ENCODE assay signal across 11 cellular contexts in the genomic region with DNA sequence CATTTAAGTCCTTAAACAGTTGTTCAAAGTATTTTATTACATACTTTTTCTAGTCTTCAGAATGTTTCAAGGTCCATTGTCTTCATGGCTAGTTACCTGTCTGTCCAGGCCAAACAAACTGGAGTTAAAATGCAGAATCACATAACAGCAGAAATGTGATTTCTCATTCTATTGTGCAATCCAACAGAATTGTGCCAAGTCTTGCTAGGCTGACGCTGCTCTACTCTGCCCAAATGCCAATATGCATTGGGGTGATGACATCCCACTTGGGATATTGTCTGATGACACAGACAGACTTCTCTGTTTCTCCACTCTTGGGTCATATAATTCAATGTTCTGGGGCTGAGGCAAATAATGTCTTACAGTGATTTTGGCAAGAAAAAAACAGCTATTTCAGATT. TPM values are rescaled to one million over a fixed set of nuclear protein-coding genes. Genes with fewer than 3 reads are reported as not detected.
DNase-seq lines count a peak whose midpoint lies in the region; ATAC-seq and TF ChIP-seq lines count a peak whose summit lies in the region.
"Had no signal": no experiment of that assay in that cellular context is flagged by ENCODE, and none has a peak within 500 bp of the region (broad histone marks: within the 10 kb centered on the region; RNA-seq: fewer than 3 reads in every experiment).

No MANE protein-coding gene starts in this region.

- TF ChIP-seq CTCF in epithelial cell of proximal tubule (conservative IDR thresholded peaks at IDR 0.05; ENCODE audit: low read depth, low read length) = no peak

- DNase-seq in A172 (ENCODE audit: low spot score) = peak; percentile 69
- peak; percentile 85 for DNase-seq in LHCN-M2 (ENCODE audit: low read depth)
- peak; percentile 93 for DNase-seq in epithelial cell of proximal tubule (ENCODE audit: low read depth)
- peak; percentile 37 for DNase-seq in medulla oblongata (ENCODE audit: extremely low spot score)
- no peak for DNase-seq in NCI-H2227 (lab: John Stamatoyannopoulos, UW; ENCODE audit: unreplicated experiment)
- no peak for DNase-seq in mucosa of gallbladder (ENCODE audit: low spot score)
- DNase-seq in HPDE6-E6E7 (ENCODE audit: extremely low spot score) = no peak
- DNase-seq: NCI-H1436, SHP77 had no signal

- no peak overlapping the region for H3K4me3 ChIP-seq in epithelial cell of proximal tubule (ENCODE audit: low read depth, low read length)
- H3K4me3 ChIP-seq: GM12878 had no signal

- no peak for ATAC-seq in HG03457 (IDR thresholded peaks at IDR 0.05; ENCODE audit: unreplicated experiment)
- ATAC-seq: GM12878 had no signal

RNA-seq across cellular contexts. Expression of gene SLC22A5, which starts 5.2 kb away (rescaled TPM):
- total RNA-seq in A172 (2014; rRNA removed; shearing (Covaris generic)) = 5.7 and 5.9 TPM in 2 replicates
- total RNA-seq in LHCN-M2 (2014; rRNA removed) (5.6 and 6.1 TPM in 2 replicates), epithelial cell of proximal tubule (11.9 and 13.1 TPM in 2 replicates), mucosa of gallbladder (27.0 TPM)
- 8.8 TPM for polyA plus RNA-seq in LHCN-M2 (2012)

Comparison
In these comparisons a context has a peak if more than half of its experiments do, and no peak if none do; other contexts are left out.
1. DNase-seq: peak in A172 (single experiment), LHCN-M2 (single experiment), epithelial cell of proximal tubule (single experiment) and medulla oblongata (single experiment); none in NCI-H2227 (single experiment), mucosa of gallbladder (single experiment) and HPDE6-E6E7 (single experiment).